Comparison of ENCODE assay signal across 1 cellular context in the genomic region with DNA sequence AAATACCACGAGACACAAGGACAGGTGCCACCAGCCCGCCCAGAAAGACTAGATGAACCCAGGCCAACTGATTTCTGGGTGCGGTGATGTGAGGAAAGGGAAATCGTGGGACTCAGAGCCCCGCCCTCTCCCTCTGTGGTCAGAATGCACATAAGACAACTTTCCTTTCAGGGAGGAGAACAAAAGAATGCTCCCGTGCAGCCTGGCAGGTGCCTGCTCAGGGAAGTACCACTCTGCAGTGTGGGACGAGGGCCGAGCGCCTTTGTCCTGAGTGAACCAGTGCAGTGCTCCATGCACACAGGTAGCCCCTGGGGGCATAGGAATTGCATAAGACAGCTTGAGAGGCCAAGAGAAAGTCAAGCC.
TF ChIP-seq lines count a peak whose summit lies in the region.

No MANE protein-coding gene starts in this region.

TF ChIP-seq in HepG2, 621 proteins besides CTCF, POLR2A, EP300 and RAD21 (continued from another document):
- TF ChIP-seq MBD4 (IDR thresholded peaks at IDR 0.05; ENCODE audit: borderline replicate concordance, low read length) (no peak), SPEN (CRISPR knock-in tag; IDR thresholded peaks at IDR 0.05; ENCODE audit: low read depth) (no peak), ZNF891 (CRISPR knock-in tag; IDR thresholded peaks at IDR 0.05) (no peak), KMT2A (CRISPR knock-in tag; IDR thresholded peaks at IDR 0.05) (no peak), LCORL (IDR thresholded peaks at IDR 0.05) (no peak), LCORL (CRISPR knock-in tag; IDR thresholded peaks at IDR 0.05) (no peak), HHEX (CRISPR knock-in tag; IDR thresholded peaks at IDR 0.05) (no peak), MEIS2 (CRISPR knock-in tag; IDR thresholded peaks at IDR 0.05) (no peak), JUND (CRISPR knock-in tag; IDR thresholded peaks at IDR 0.05) (no peak)
- TF ChIP-seq, protein P1, sequence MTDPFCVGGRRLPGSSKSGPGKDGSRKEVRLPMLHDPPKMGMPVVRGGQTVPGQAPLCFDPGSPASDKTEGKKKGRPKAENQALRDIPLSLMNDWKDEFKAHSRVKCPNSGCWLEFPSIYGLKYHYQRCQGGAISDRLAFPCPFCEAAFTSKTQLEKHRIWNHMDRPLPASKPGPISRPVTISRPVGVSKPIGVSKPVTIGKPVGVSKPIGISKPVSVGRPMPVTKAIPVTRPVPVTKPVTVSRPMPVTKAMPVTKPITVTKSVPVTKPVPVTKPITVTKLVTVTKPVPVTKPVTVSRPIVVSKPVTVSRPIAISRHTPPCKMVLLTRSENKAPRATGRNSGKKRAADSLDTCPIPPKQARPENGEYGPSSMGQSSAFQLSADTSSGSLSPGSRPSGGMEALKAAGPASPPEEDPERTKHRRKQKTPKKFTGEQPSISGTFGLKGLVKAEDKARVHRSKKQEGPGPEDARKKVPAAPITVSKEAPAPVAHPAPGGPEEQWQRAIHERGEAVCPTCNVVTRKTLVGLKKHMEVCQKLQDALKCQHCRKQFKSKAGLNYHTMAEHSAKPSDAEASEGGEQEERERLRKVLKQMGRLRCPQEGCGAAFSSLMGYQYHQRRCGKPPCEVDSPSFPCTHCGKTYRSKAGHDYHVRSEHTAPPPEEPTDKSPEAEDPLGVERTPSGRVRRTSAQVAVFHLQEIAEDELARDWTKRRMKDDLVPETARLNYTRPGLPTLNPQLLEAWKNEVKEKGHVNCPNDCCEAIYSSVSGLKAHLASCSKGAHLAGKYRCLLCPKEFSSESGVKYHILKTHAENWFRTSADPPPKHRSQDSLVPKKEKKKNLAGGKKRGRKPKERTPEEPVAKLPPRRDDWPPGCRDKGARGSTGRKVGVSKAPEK (CRISPR knock-in tag; IDR thresholded peaks at IDR 0.05; ENCODE audit: borderline replicate concordance): no peak
- TF ChIP-seq, protein P2, sequence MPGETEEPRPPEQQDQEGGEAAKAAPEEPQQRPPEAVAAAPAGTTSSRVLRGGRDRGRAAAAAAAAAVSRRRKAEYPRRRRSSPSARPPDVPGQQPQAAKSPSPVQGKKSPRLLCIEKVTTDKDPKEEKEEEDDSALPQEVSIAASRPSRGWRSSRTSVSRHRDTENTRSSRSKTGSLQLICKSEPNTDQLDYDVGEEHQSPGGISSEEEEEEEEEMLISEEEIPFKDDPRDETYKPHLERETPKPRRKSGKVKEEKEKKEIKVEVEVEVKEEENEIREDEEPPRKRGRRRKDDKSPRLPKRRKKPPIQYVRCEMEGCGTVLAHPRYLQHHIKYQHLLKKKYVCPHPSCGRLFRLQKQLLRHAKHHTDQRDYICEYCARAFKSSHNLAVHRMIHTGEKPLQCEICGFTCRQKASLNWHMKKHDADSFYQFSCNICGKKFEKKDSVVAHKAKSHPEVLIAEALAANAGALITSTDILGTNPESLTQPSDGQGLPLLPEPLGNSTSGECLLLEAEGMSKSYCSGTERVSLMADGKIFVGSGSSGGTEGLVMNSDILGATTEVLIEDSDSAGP (CRISPR knock-in tag; IDR thresholded peaks at IDR 0.05; ENCODE audit: borderline replicate concordance): no peak
